16 cellular contexts compared by ENCODE assay signal in genomic region chr14:52789118-52789517, GRCh38. TPM values are rescaled to one million over a fixed set of nuclear protein-coding genes. Genes with fewer than 3 reads are reported as not detected.
DNase-seq lines count a peak whose midpoint lies in the region; ATAC-seq and TF ChIP-seq lines count a peak whose summit lies in the region.
"Had no signal": no experiment of that assay in that cellular context is flagged by ENCODE, and none has a peak within 500 bp of the region (broad histone marks: within the 10 kb centered on the region; RNA-seq: fewer than 3 reads in every experiment).

No MANE protein-coding gene starts in this region.

- no peaks in the 10 kb centered on the region for H3K36me3 ChIP-seq in CD8-positive, alpha-beta memory T cell (ENCODE audit: insufficient read depth, low read length)
- H3K36me3 ChIP-seq in HUES6 (ENCODE audit: control insufficient read depth, insufficient read depth, low read length), result 0 out of 2 replicates have a peak, but pooled peaks cover 3% of the 10 kb centered on the region
- peaks cover under 1% of the 10 kb centered on the region for H3K36me3 ChIP-seq in adipocyte (ENCODE audit: control insufficient read depth, insufficient read depth, low read length, severe bottlenecking)
- H3K36me3 ChIP-seq: right atrium auricular region, vagina had no signal

- no peak overlapping the region for H3K4me3 ChIP-seq in CD8-positive, alpha-beta memory T cell (ENCODE audit: low read length)
- peak overlapping the region; percentile 77; the same call in 1 of the 2 replicates for H3K4me3 ChIP-seq in HUES6 (ENCODE audit: low read depth, low read length)
- H3K4me3 ChIP-seq in adipocyte (ENCODE audit: low read length), result peak overlapping the region; percentile 98
- H3K4me3 ChIP-seq: right atrium auricular region, vagina had no signal

- H3K4me3 Mint-ChIP-seq in CD8-positive, alpha-beta memory T cell, result peak overlapping the region in 3 of 7 donors; percentile 9 to 82 (median 34)
- peak overlapping the region; percentile 20 for H3K4me3 Mint-ChIP-seq in mesothelial cell of epicardium

- CTCF ChIA-PET in CD8-positive, alpha-beta memory T cell (lab: Charles Lee), result no interaction called here

- no peak for TF ChIP-seq CTCF in mesothelial cell of epicardium (IDR thresholded peaks at IDR 0.05; ENCODE audit: unreplicated experiment)

- POLR2A ChIA-PET in CD8-positive, alpha-beta memory T cell (lab: Charles Lee), result no interaction called here

- no peaks in the 10 kb centered on the region for H3K9me3 ChIP-seq in CD8-positive, alpha-beta memory T cell (ENCODE audit: low read length)
- H3K9me3 ChIP-seq in HUES6 (ENCODE audit: control insufficient read depth, insufficient read depth, low read depth, low read length) (no peaks in the 10 kb centered on the region), adipocyte (ENCODE audit: control insufficient read depth, low read length) (no peaks in the 10 kb centered on the region)
- H3K9me3 ChIP-seq: right atrium auricular region, vagina had no signal

- ATAC-seq in GM18867 (IDR thresholded peaks at IDR 0.05; ENCODE audit: unreplicated experiment), result no peak
- ATAC-seq: effector memory CD8-positive, alpha-beta T cell; Right ventricle myocardium inferior had no signal

- H3K9ac ChIP-seq in HUES6 (ENCODE audit: low read length) (no peak overlapping the region), adipocyte (ENCODE audit: low read length) (peak overlapping the region; percentile 56)

- peak overlapping the region in 5 of 8 donors; percentile 41 to 90 (median 66) for H3K27ac Mint-ChIP-seq in CD8-positive, alpha-beta memory T cell
- no peak overlapping the region for H3K27ac Mint-ChIP-seq in mesothelial cell of epicardium

- H3K4me1 Mint-ChIP-seq in CD8-positive, alpha-beta memory T cell, result peaks cover 37 to 55% (median 46%) of the 10 kb centered on the region in 3 donors
- H3K4me1 Mint-ChIP-seq in mesothelial cell of epicardium, result peaks cover 27% of the 10 kb centered on the region

- no peak overlapping the region for H3K27ac ChIP-seq in CD8-positive, alpha-beta memory T cell (ENCODE audit: low read depth, low read length)
- no peak overlapping the region for H3K27ac ChIP-seq in HUES6 (ENCODE audit: low read depth, low read length)
- H3K27ac ChIP-seq: right atrium auricular region, vagina had no signal

- no peaks in the 10 kb centered on the region for H3K9me3 Mint-ChIP-seq in CD8-positive, alpha-beta memory T cell
- no peaks in the 10 kb centered on the region for H3K9me3 Mint-ChIP-seq in mesothelial cell of epicardium
- H3K9me3 Mint-ChIP-seq: effector memory CD8-positive, alpha-beta T cell had no signal

- H3K36me3 Mint-ChIP-seq in CD8-positive, alpha-beta memory T cell, result peaks cover 0 to 3% (median 0%) of the 10 kb centered on the region in 3 donors
- no peaks in the 10 kb centered on the region for H3K36me3 Mint-ChIP-seq in mesothelial cell of epicardium

- no peak for DNase-seq in CD8-positive, alpha-beta memory T cell
- DNase-seq in adipocyte (ENCODE audit: low read depth), result no peak
- no peak for DNase-seq in mesothelial cell of epicardium (ENCODE audit: low spot score in 2 of 2, unreplicated experiment in 2 of 2)
- no peak for DNase-seq in NCI-H510A (lab: John Stamatoyannopoulos, UW)
- no peak for DNase-seq in ureter (ENCODE audit: low spot score)
- DNase-seq in activated CD4-positive, CD25-positive, alpha-beta regulatory T cell treated with anti-CD3 and anti-CD28 coated beads, Interleukin-2, amount 50 U/mL, for 72 hours, result no peak
- DNase-seq: activated CD4-positive, alpha-beta T cell treated with anti-CD3 and anti-CD28 coated beads for 48 hours; amygdala; effector memory CD8-positive, alpha-beta T cell; EL; NCI-H2171 had no signal

- peaks cover 16% of the 10 kb centered on the region for H3K4me1 ChIP-seq in CD8-positive, alpha-beta memory T cell (ENCODE audit: insufficient read depth, low read length)
- peaks cover 7% of the 10 kb centered on the region for H3K4me1 ChIP-seq in HUES6 (ENCODE audit: control insufficient read depth, insufficient read depth, low read length)
- H3K4me1 ChIP-seq in adipocyte (ENCODE audit: control insufficient read depth, insufficient read depth, low read length), result peaks cover 39% of the 10 kb centered on the region

- peaks cover 0 to 1% of the 10 kb centered on the region in 2 donors for H3K27me3 Mint-ChIP-seq in CD8-positive, alpha-beta memory T cell
- H3K27me3 Mint-ChIP-seq in mesothelial cell of epicardium (ENCODE audit: low read depth), result no peaks in the 10 kb centered on the region
- H3K27me3 Mint-ChIP-seq: effector memory CD8-positive, alpha-beta T cell had no signal

- H3K27me3 ChIP-seq in CD8-positive, alpha-beta memory T cell (ENCODE audit: insufficient read depth, low read length, poor library complexity, severe bottlenecking), result no peaks in the 10 kb centered on the region
- no peaks in the 10 kb centered on the region for H3K27me3 ChIP-seq in HUES6 (ENCODE audit: control insufficient read depth, insufficient read depth, low read length)
- no peaks in the 10 kb centered on the region for H3K27me3 ChIP-seq in adipocyte (replicated peaks; ENCODE audit: control insufficient read depth, insufficient read depth, low read length)
- H3K27me3 ChIP-seq: right atrium auricular region, vagina had no signal

RNA-seq across cellular contexts. Expression of gene GNPNAT1, which starts 2.3 kb away (rescaled TPM):
- 10 to 100 TPM; 35.0 to 36.0 TPM for total RNA-seq in CD8-positive, alpha-beta memory T cell
- polyA plus RNA-seq in CD8-positive, alpha-beta memory T cell, result 11.2 TPM
- total RNA-seq in mesothelial cell of epicardium (17.4 to 19.7 TPM (median 17.8 TPM) in 3 replicates), ureter (20.0 TPM)

RNA-seq across cellular contexts. Expression of gene STYX, which starts 59.2 kb away (rescaled TPM):
- total RNA-seq in CD8-positive, alpha-beta memory T cell, result 10 to 100 TPM; 20.9 to 21.2 TPM
- 25.4 TPM for polyA plus RNA-seq in CD8-positive, alpha-beta memory T cell
- 9.5 to 11.4 TPM (median 10.1 TPM) in 3 replicates for total RNA-seq in mesothelial cell of epicardium
- 12.8 TPM for total RNA-seq in ureter
